Comparison of ENCODE assay signal across 24 cellular contexts in the genomic region with DNA sequence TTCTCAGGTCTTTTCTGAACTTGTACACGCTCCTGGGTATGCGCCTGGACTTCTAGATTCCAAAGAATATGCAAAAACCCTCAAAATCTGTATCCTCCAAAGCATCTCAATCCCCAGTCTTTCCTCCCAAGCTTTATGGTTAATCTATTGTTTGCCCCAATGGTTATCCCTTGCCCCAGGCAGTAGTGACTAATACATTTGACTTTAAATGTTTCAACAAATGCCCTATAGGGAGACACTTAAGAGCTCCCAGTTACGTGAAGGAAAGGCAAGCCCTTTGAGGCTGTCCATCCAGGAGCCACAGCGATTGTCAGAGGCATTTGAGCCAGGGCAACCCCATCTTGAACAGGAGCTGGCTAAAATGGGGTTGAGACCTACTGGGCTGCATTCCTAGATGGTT. TPM values are rescaled to one million over a fixed set of nuclear protein-coding genes. Genes with fewer than 3 reads are reported as not detected.
"Had no signal": no experiment of that assay in that cellular context is flagged by ENCODE, and none has a peak within 500 bp of the region (broad histone marks: within the 10 kb centered on the region; RNA-seq: fewer than 3 reads in every experiment).

No MANE protein-coding gene starts in this region.

- H3K4me1 ChIP-seq: esophagus squamous epithelium, heart left ventricle, neural progenitor cell, stomach had no signal

- H3K4me1 Mint-ChIP-seq: naive thymus-derived CD4-positive, alpha-beta T cell; neural progenitor cell had no signal

- H3K36me3 Mint-ChIP-seq: type B pancreatic cell had no signal

- H3K9me3 ChIP-seq: ovary had no signal

- H3K4me3 ChIP-seq: esophagus squamous epithelium, heart left ventricle, lung, neural progenitor cell, ovary, stomach, thoracic aorta had no signal

- H3K4me3 Mint-ChIP-seq: dendritic cell treated with granulocyte-macrophage colony-stimulating factor and Interleukin-4, amounts not matched to agents 40 ng/mL and 50 ng/mL, for 4 days; effector memory CD8-positive, alpha-beta T cell; naive thymus-derived CD4-positive, alpha-beta T cell; neural progenitor cell; type B pancreatic cell had no signal

- DNase-seq: effector memory CD8-positive, alpha-beta T cell; esophagus squamous epithelium; hippocampal formation; left colon; left ventricle myocardium superior; mesendoderm; naive thymus-derived CD4-positive, alpha-beta T cell; nucleus accumbens; ovary; right cardiac atrium; small intestine; stimulated activated CD4-positive, alpha-beta T cell treated with anti-CD3 and anti-CD28 coated beads, Interleukin-12 subunit alpha, Interleukin-12 subunit beta, amount 100 ng/mL, for 4 hours; stimulated activated naive CD4-positive, alpha-beta T cell; stomach; substantia nigra had no signal

- H3K36me3 ChIP-seq: esophagus squamous epithelium, heart left ventricle, neural progenitor cell, ovary, stomach, thoracic aorta had no signal

- H3K27ac ChIP-seq: esophagus squamous epithelium, heart left ventricle, neural progenitor cell, ovary, stomach, thoracic aorta had no signal

- H3K27ac Mint-ChIP-seq: dendritic cell treated with granulocyte-macrophage colony-stimulating factor and Interleukin-4, amounts not matched to agents 40 ng/mL and 50 ng/mL, for 4 days; effector memory CD8-positive, alpha-beta T cell; naive thymus-derived CD4-positive, alpha-beta T cell; neural progenitor cell; progenitor cell of endocrine pancreas; type B pancreatic cell had no signal

- ATAC-seq: effector memory CD8-positive, alpha-beta T cell; heart left ventricle; left colon; left ventricle myocardium superior; naive thymus-derived CD4-positive, alpha-beta T cell had no signal

RNA-seq across cellular contexts. Expression of gene FOXL3, which starts 12.7 kb away (rescaled TPM):
- total RNA-seq: epithelial cell of proximal tubule; esophagus squamous epithelium; heart left ventricle; kidney epithelial cell; left ventricle myocardium superior; lung; naive thymus-derived CD4-positive, alpha-beta T cell; ovary; progenitor cell of endocrine pancreas; right cardiac atrium; stomach; thoracic aorta had no signal
